ENCODE assay signal across 15 cellular contexts in the genomic region with DNA sequence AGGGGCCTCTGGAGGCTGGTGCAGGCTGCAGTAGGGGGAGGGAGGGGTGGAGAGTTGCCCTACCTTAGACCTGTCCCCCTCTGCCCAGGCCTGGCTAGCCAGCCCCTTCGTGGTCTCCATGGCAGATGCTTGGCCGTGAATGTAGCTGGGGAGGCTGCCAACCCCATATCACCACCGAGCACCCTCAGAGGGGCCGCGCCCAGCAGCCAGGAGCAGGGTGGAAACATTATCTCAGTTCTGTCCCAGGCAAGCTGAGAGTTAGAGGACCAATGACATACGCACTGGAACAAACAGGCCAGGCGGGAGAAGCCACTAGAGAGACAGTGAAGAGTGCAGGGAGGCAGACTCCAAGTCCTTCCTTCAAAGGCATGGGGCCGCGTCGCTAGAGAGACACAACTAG.
"Had no signal": no experiment of that assay in that cellular context is flagged by ENCODE, and none has a peak within 500 bp of the region (broad histone marks: within the 10 kb centered on the region; RNA-seq: fewer than 3 reads in every experiment).

No MANE protein-coding gene starts in this region.

- H3K27ac ChIP-seq: adrenal gland, body of pancreas, right lobe of liver, spleen, upper lobe of left lung, VCaP had no signal

- H3K36me3 ChIP-seq: adrenal gland, right lobe of liver, spleen, upper lobe of left lung had no signal

- ATAC-seq: activated CD8-positive, alpha-beta T cell treated with anti-CD3 and anti-CD28 coated beads, Interleukin-2, amount 10 ng/mL, durations not matched to agents 7 days and 5 days; body of pancreas; naive thymus-derived CD8-positive, alpha-beta T cell; right lobe of liver; stimulated activated naive B cell treated with anti-CD40 and anti-IgM and Interleukin-4, amounts not matched to agents 10 μg/mL and 1 μg/mL and 100 μg/mL, for 72 hours; T-cell had no signal

- H3K4me3 ChIP-seq: adrenal gland, body of pancreas, right lobe of liver, spleen, upper lobe of left lung had no signal

- H3K4me1 ChIP-seq: body of pancreas, upper lobe of left lung had no signal

- H3K9me3 ChIP-seq: adrenal gland, body of pancreas, right lobe of liver, spleen, upper lobe of left lung had no signal

- DNase-seq: activated CD8-positive, alpha-beta T cell treated with anti-CD3 and anti-CD28 coated beads, Interleukin-2, amount 10 ng/mL, durations not matched to agents 7 days and 5 days; activated naive CD4-positive, alpha-beta T cell treated with anti-CD3 and anti-CD28 coated beads, Interleukin-2, amount 10 ng/mL, durations not matched to agents 7 days and 5 days; adrenal gland; body of pancreas; effector memory CD4-positive, alpha-beta T cell; hypothalamus; right lobe of liver; spleen; stimulated activated CD4-positive, alpha-beta T cell treated with anti-CD3 and anti-CD28 coated beads, Interleukin-1b, Interleukin-23, amount 100 ng/mL, for 48 hours; stimulated activated naive B cell treated with anti-CD40 and anti-IgM and Interleukin-4, amounts not matched to agents 10 μg/mL and 1 μg/mL and 100 μg/mL, for 72 hours; T-cell; T1000; upper lobe of left lung had no signal

- H3K27me3 ChIP-seq: body of pancreas, right lobe of liver, spleen, upper lobe of left lung had no signal
